In the genomic region with DNA sequence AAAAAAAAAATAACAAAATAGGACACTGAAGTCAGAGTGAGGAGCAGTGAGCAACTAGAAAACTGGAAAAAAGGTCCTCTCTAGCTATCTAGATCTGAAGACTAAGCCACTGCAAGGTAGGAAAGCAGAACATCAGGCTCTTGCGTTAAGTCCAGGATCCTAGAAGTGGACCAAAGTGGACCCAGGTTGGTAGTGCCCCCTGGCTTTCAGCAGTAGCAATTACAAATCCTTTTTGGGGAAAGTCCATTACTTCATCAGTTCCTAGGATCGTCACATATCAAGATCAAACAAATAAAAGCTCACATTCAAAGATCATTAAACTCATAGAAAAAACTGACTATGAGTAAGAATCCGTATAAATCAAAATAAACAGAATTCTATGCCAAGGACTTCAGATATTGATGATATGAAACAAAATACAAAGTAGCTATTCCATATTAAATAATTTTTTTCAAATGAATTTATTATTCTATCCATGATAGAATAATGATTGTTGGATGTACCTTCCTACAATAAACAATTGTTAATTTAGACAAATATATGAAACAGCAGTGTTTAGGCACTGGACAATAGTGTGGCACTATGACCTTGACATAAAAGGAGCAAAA, we compare ENCODE assay signal across 8 cellular contexts. TPM values are rescaled to one million over a fixed set of nuclear protein-coding genes. Genes with fewer than 3 reads are reported as not detected.
DNase-seq lines count a peak whose midpoint lies in the region; ATAC-seq and TF ChIP-seq lines count a peak whose summit lies in the region.

No MANE protein-coding gene starts in this region.

- H3K9me3 Mint-ChIP-seq in CD8-positive, alpha-beta T cell = no peaks in the 10 kb centered on the region
- no peaks in the 10 kb centered on the region for H3K9me3 Mint-ChIP-seq in nephron progenitor cell

- no peaks in the 10 kb centered on the region for H3K36me3 ChIP-seq in CD8-positive, alpha-beta T cell (ENCODE audit: insufficient read depth, low read length)
- H3K36me3 ChIP-seq in WERI-Rb-1 = no peaks in the 10 kb centered on the region

- no peaks in the 10 kb centered on the region for H3K9me3 ChIP-seq in CD8-positive, alpha-beta T cell (ENCODE audit: low read length)
- H3K9me3 ChIP-seq in WERI-Rb-1 (ENCODE audit: severe bottlenecking) = no peaks in the 10 kb centered on the region

- peaks cover 7% of the 10 kb centered on the region for H3K4me1 Mint-ChIP-seq in CD8-positive, alpha-beta T cell (ENCODE audit: low read depth)
- H3K4me1 Mint-ChIP-seq in nephron progenitor cell = peaks cover 7% of the 10 kb centered on the region

- peak in 2 of 7 experiments; percentile 15 to 27 for DNase-seq in CD8-positive, alpha-beta T cell
- DNase-seq in NB4 (ENCODE audit: low read depth) (peak; percentile 79), WERI-Rb-1 (peak; percentile 65), fibroblast of the aortic adventitia (ENCODE audit: low read depth) (peak; percentile 85), nephron progenitor cell (peak; percentile 50)

- TF ChIP-seq POLR2A in NB4 (IDR thresholded peaks at IDR 0.05; ENCODE audit: extremely low read depth, insufficient read length) = no peak

- peak; percentile 69 for TF ChIP-seq CTCF in CD8-positive, alpha-beta T cell (IDR thresholded peaks at IDR 0.05)
- TF ChIP-seq CTCF in NB4 (IDR thresholded peaks at IDR 0.05; ENCODE audit: low read depth, low read length) = peak; percentile 83
- peak; percentile 77 for TF ChIP-seq CTCF in WERI-Rb-1 (IDR thresholded peaks at IDR 0.05; ENCODE audit: low read depth, low read length)
- peak; percentile 82 for TF ChIP-seq CTCF in fibroblast of the aortic adventitia (IDR thresholded peaks at IDR 0.05; ENCODE audit: insufficient read depth, low read length)
- TF ChIP-seq CTCF in nephron progenitor cell (IDR thresholded peaks at IDR 0.05) = peak; percentile 74

- no peak overlapping the region for H3K27ac ChIP-seq in CD8-positive, alpha-beta T cell (ENCODE audit: low read depth, low read length)
- no peak overlapping the region for H3K27ac ChIP-seq in WERI-Rb-1

- intact Hi-C loops in CD8-positive, alpha-beta T cell (cut with DNase I, micrococcal nuclease) = loop anchor here (1.0 to 2.0 kb wide), 2 partner anchors 86 kb away; no protein-coding TSS in a partner anchor

- no peak overlapping the region for H3K4me3 ChIP-seq in CD8-positive, alpha-beta T cell (ENCODE audit: low read depth, low read length)
- H3K4me3 ChIP-seq in NB4 (ENCODE audit: low read depth, low read length) (no peak overlapping the region), WERI-Rb-1 (ENCODE audit: low read depth, low read length) (no peak overlapping the region), fibroblast of the aortic adventitia (ENCODE audit: low read depth, low read length) (no peak overlapping the region)

- no peak overlapping the region for H3K27ac Mint-ChIP-seq in CD8-positive, alpha-beta T cell
- H3K27ac Mint-ChIP-seq in nephron progenitor cell = no peak overlapping the region

- ATAC-seq in CD8-positive, alpha-beta T cell = peak; percentile 52
- ATAC-seq in GM19035 (IDR thresholded peaks at IDR 0.05; ENCODE audit: unreplicated experiment) (peak; percentile 58), HG03432 (IDR thresholded peaks at IDR 0.05; ENCODE audit: unreplicated experiment) (no peak), GM18873 (IDR thresholded peaks at IDR 0.05; ENCODE audit: low FRiP score, unreplicated experiment) (no peak)

- H3K36me3 Mint-ChIP-seq in CD8-positive, alpha-beta T cell = no peaks in the 10 kb centered on the region
- no peaks in the 10 kb centered on the region for H3K36me3 Mint-ChIP-seq in nephron progenitor cell (ENCODE audit: low read depth)

- peaks cover 53% of the 10 kb centered on the region for H3K27me3 Mint-ChIP-seq in CD8-positive, alpha-beta T cell (ENCODE audit: low read depth)
- peaks cover 9% of the 10 kb centered on the region for H3K27me3 Mint-ChIP-seq in nephron progenitor cell (ENCODE audit: low read depth, poor library complexity)

- no peaks in the 10 kb centered on the region for H3K4me1 ChIP-seq in CD8-positive, alpha-beta T cell (ENCODE audit: insufficient read depth, low read length)

- POLR2A ChIA-PET in CD8-positive, alpha-beta T cell (lab: Charles Lee) = interaction anchor here (1.0 kb wide), 2 partner anchors 19 to 75 kb away, joined by 3 to 4 read pairs; no protein-coding TSS in a partner anchor

- H3K4me3 Mint-ChIP-seq in CD8-positive, alpha-beta T cell = no peak overlapping the region
- H3K4me3 Mint-ChIP-seq in nephron progenitor cell = no peak overlapping the region

- CTCF ChIA-PET in CD8-positive, alpha-beta T cell (lab: Charles Lee) = interaction anchor here (0.6 to 3.9 kb wide), 29 partner anchors 9 to 639 kb away, joined by 3 to 23 read pairs (median 4); no protein-coding TSS in a partner anchor

- H3K27me3 ChIP-seq in CD8-positive, alpha-beta T cell (ENCODE audit: insufficient read depth, low read length) = peaks cover 18% of the 10 kb centered on the region
- no peaks in the 10 kb centered on the region for H3K27me3 ChIP-seq in WERI-Rb-1 (ENCODE audit: insufficient read depth, low read depth, severe bottlenecking)

RNA-seq across cellular contexts. Expression of a gene that starts 6.5 kb away (rescaled TPM):
- total RNA-seq in CD8-positive, alpha-beta T cell = 100 to 1,000 TPM; 116 to 128 TPM
- total RNA-seq in fibroblast of the aortic adventitia (ENCODE audit: low replicate concordance) = 17.3 and 55.0 TPM in 2 replicates

Comparison
In these comparisons a context has a peak if more than half of its experiments do, and no peak if none do; other contexts are left out.
1. ATAC-seq: peak in CD8-positive, alpha-beta T cell (single experiment) and GM19035 (single experiment); none in HG03432 (single experiment) and GM18873 (single experiment).
2. Peak in every context shown above with its lines, with median percentiles within 50 percentile points of each other: CTCF ChIP-seq.